16 cellular contexts compared by ENCODE assay signal in the genomic region with DNA sequence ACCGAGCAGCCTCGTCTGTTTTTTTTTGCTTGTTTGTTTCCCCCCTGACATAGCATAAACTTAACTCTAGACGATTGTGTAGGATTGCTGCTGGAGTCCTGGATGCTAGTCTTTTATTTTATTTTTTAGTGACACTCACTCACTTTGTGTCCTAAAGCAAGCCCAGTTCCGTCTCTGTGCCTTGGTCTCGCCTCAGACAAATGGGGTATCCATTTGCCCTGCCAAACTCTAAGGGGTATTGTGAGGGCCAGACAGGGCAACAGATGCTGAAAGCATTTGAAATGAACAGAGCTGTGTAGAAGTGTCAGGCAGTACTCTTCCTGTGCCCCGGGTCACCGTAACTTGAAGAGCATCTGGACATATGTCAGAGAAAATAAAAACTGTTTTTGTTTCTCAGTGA. TPM values are rescaled to one million over a fixed set of nuclear protein-coding genes. Genes with fewer than 3 reads are reported as not detected.
DNase-seq lines count a peak whose midpoint lies in the region; ATAC-seq and TF ChIP-seq lines count a peak whose summit lies in the region.
"Had no signal": no experiment of that assay in that cellular context is flagged by ENCODE, and none has a peak within 500 bp of the region (broad histone marks: within the 10 kb centered on the region; RNA-seq: fewer than 3 reads in every experiment).

No MANE protein-coding gene starts in this region.

- peaks cover 18% of the 10 kb centered on the region for H3K9me3 Mint-ChIP-seq in nephron progenitor cell
- H3K9me3 Mint-ChIP-seq: activated naive CD4-positive, alpha-beta T cell treated with anti-CD3 and anti-CD28 coated beads, Interleukin-2, amount 10 ng/mL, durations not matched to agents 7 days and 5 days; stimulated activated effector memory CD8-positive, alpha-beta T cell treated with anti-CD3 and anti-CD28 coated beads, Interleukin-12 subunit alpha, Interleukin-12 subunit beta, amount 100 ng/mL, for 72 hours had no signal

- H3K4me1 ChIP-seq in right atrium auricular region (peaks cover 0 to 23% of the 10 kb centered on the region in 2 donors), osteoblast (ENCODE audit: insufficient read depth, low read length) (peaks cover 43% of the 10 kb centered on the region)

- H3K27me3 Mint-ChIP-seq in nephron progenitor cell (ENCODE audit: low read depth, poor library complexity), result peaks cover 5% of the 10 kb centered on the region

- H3K27ac Mint-ChIP-seq in nephron progenitor cell, result no peak overlapping the region
- H3K27ac Mint-ChIP-seq: activated naive CD4-positive, alpha-beta T cell treated with anti-CD3 and anti-CD28 coated beads, Interleukin-2, amount 10 ng/mL, durations not matched to agents 7 days and 5 days; stimulated activated effector memory CD8-positive, alpha-beta T cell treated with anti-CD3 and anti-CD28 coated beads, Interleukin-12 subunit alpha, Interleukin-12 subunit beta, amount 100 ng/mL, for 72 hours had no signal

- no peaks in the 10 kb centered on the region for H3K79me2 ChIP-seq in osteoblast (ENCODE audit: insufficient read depth, low read length)

- no peak overlapping the region for H2AFZ ChIP-seq in osteoblast (ENCODE audit: low read length)

- intact Hi-C loops in Right ventricle myocardium inferior (cut with DNase I), result loop anchor here (5.0 kb wide), 1 partner anchor 56 kb away; no protein-coding TSS in a partner anchor

- H3K27ac ChIP-seq in right atrium auricular region (peak overlapping the region; percentile 75 to 93), coronary artery (peak overlapping the region; percentile 19 to 39), osteoblast (ENCODE audit: low read depth, low read length) (peak overlapping the region; percentile 84)
- H3K27ac ChIP-seq: HL-60, KMS-11, ovary had no signal

- no peak overlapping the region for H3K4me3 Mint-ChIP-seq in nephron progenitor cell
- H3K4me3 Mint-ChIP-seq: activated naive CD4-positive, alpha-beta T cell treated with anti-CD3 and anti-CD28 coated beads, Interleukin-2, amount 10 ng/mL, durations not matched to agents 7 days and 5 days; stimulated activated effector memory CD8-positive, alpha-beta T cell treated with anti-CD3 and anti-CD28 coated beads, Interleukin-12 subunit alpha, Interleukin-12 subunit beta, amount 100 ng/mL, for 72 hours had no signal

- no peaks in the 10 kb centered on the region for H3K27me3 ChIP-seq in right atrium auricular region
- no peaks in the 10 kb centered on the region for H3K27me3 ChIP-seq in osteoblast (ENCODE audit: insufficient read depth, low read length)
- H3K27me3 ChIP-seq: ovary, tibial nerve had no signal

- peak overlapping the region; percentile 60 for H3K4me2 ChIP-seq in osteoblast (ENCODE audit: insufficient read depth, low read length)
- H3K4me2 ChIP-seq: KMS-11 had no signal

- no peak overlapping the region for H3K4me3 ChIP-seq in right atrium auricular region
- no peak overlapping the region for H3K4me3 ChIP-seq in coronary artery
- no peak overlapping the region for H3K4me3 ChIP-seq in osteoblast (ENCODE audit: insufficient read depth, low read length)
- H3K4me3 ChIP-seq: ovary, tibial nerve had no signal

- no peaks in the 10 kb centered on the region for H3K9me3 ChIP-seq in right atrium auricular region
- H3K9me3 ChIP-seq in osteoblast (ENCODE audit: low read depth, low read length), result no peaks in the 10 kb centered on the region
- H3K9me3 ChIP-seq: ovary, tibial nerve had no signal

- no peaks in the 10 kb centered on the region for H4K20me1 ChIP-seq in osteoblast (ENCODE audit: insufficient read depth, low read length)

- no peaks in the 10 kb centered on the region for H3K36me3 ChIP-seq in right atrium auricular region
- H3K36me3 ChIP-seq in osteoblast (ENCODE audit: insufficient read depth, low read length), result no peaks in the 10 kb centered on the region
- H3K36me3 ChIP-seq: ovary, tibial nerve had no signal

- no peak for DNase-seq in right atrium auricular region (ENCODE audit: low spot score)
- DNase-seq in Right ventricle myocardium inferior (ENCODE audit: missing footprints), result no peak
- DNase-seq in coronary artery (ENCODE audit: low spot score), result no peak
- DNase-seq in osteoblast (ENCODE audit: insufficient read length, low spot score, missing footprints), result no peak
- no peak for DNase-seq in activated CD4-positive, alpha-beta T cell treated with anti-CD3 and anti-CD28 coated beads for 4 hours
- DNase-seq in nephron progenitor cell, result no peak
- DNase-seq: activated CD4-positive, alpha-beta T cell treated with anti-CD3 and anti-CD28 coated beads for 48 hours; activated naive CD4-positive, alpha-beta T cell treated with anti-CD3 and anti-CD28 coated beads, Interleukin-2, amount 10 ng/mL, durations not matched to agents 7 days and 5 days; NCI-H1436 treated with DMSO at 0.1 percent for 48 hours had no signal

- TF ChIP-seq CTCF in right atrium auricular region (IDR thresholded peaks at IDR 0.05) (no peak), coronary artery (IDR thresholded peaks at IDR 0.05) (no peak), osteoblast (IDR thresholded peaks at IDR 0.05; ENCODE audit: extremely low read depth, low read depth, low read length) (no peak), nephron progenitor cell (IDR thresholded peaks at IDR 0.05) (no peak)

- H3K4me1 Mint-ChIP-seq in nephron progenitor cell, result peaks cover 28% of the 10 kb centered on the region

- peaks cover 7% of the 10 kb centered on the region for H3K36me3 Mint-ChIP-seq in nephron progenitor cell (ENCODE audit: low read depth)
- H3K36me3 Mint-ChIP-seq: activated naive CD4-positive, alpha-beta T cell treated with anti-CD3 and anti-CD28 coated beads, Interleukin-2, amount 10 ng/mL, durations not matched to agents 7 days and 5 days; stimulated activated effector memory CD8-positive, alpha-beta T cell treated with anti-CD3 and anti-CD28 coated beads, Interleukin-12 subunit alpha, Interleukin-12 subunit beta, amount 100 ng/mL, for 72 hours had no signal

- ATAC-seq in Right ventricle myocardium inferior (no peak), GM21619 (IDR thresholded peaks at IDR 0.05; ENCODE audit: unreplicated experiment) (no peak), HG03457 (IDR thresholded peaks at IDR 0.05; ENCODE audit: unreplicated experiment) (no peak)
- ATAC-seq: stimulated activated effector memory CD8-positive, alpha-beta T cell treated with anti-CD3 and anti-CD28 coated beads, Interleukin-12 subunit alpha, Interleukin-12 subunit beta, amount 100 ng/mL, for 72 hours had no signal

RNA-seq across cellular contexts. Expression of gene DKK3, which starts 34.8 kb away (rescaled TPM):
- total RNA-seq in right atrium auricular region (1,000 to 10,000 TPM; 2,934 to 5,316 TPM), Right ventricle myocardium inferior (515 TPM), osteoblast (52.2 and 72.4 TPM in 2 replicates)

Comparison
In these comparisons a context has a peak if more than half of its experiments do, and no peak if none do; other contexts are left out.
1. H3K27ac ChIP-seq: peak in every context shown above with its lines; median percentile 84 in right atrium auricular region; 84 in osteoblast; 29 in coronary artery.